Comparison of ENCODE assay signal across 1 cellular context in the genomic region with DNA sequence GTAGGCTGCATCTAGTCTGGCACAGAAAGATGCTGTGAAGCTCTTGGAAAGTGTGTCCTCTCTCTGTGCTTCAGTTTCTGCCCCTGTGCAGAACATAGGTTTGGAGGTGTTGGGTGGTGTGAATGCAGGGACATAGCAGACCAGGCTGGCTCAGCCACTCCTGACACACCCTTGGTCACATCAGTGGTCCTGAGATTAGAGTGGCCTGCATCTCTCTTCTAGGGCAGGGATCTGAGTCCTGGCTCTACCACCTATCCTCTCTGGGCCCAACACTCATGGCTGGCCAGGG.
TF ChIP-seq lines count a peak whose summit lies in the region.

No MANE protein-coding gene starts in this region.

TF ChIP-seq in IMR-90, 13 proteins besides CTCF, POLR2A, EP300 and RAD21:
- TF ChIP-seq, protein P1, sequence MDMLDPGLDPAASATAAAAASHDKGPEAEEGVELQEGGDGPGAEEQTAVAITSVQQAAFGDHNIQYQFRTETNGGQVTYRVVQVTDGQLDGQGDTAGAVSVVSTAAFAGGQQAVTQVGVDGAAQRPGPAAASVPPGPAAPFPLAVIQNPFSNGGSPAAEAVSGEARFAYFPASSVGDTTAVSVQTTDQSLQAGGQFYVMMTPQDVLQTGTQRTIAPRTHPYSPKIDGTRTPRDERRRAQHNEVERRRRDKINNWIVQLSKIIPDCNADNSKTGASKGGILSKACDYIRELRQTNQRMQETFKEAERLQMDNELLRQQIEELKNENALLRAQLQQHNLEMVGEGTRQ (IDR thresholded peaks at IDR 0.05; ENCODE audit: low read depth, low read length), result no peak
- TF ChIP-seq MAZ (IDR thresholded peaks at IDR 0.05; ENCODE audit: borderline replicate concordance, low read depth, low read length), result no peak
- TF ChIP-seq MXI1 (IDR thresholded peaks at IDR 0.05; ENCODE audit: borderline replicate concordance, low read depth, low read length), result no peak
- no peak for TF ChIP-seq NFE2L2 (IDR thresholded peaks at IDR 0.05; ENCODE audit: low read depth, low read length)
- no peak for TF ChIP-seq BHLHE40 (IDR thresholded peaks at IDR 0.05; ENCODE audit: low read depth, low read length)
- TF ChIP-seq MAFK (IDR thresholded peaks at IDR 0.05; ENCODE audit: low read depth, low read length), result no peak
- no peak for TF ChIP-seq FOS (IDR thresholded peaks at IDR 0.05; ENCODE audit: low read depth, low read length)
- no peak for TF ChIP-seq CHD1 (IDR thresholded peaks at IDR 0.05; ENCODE audit: low read depth, low read length)
- no peak for TF ChIP-seq RCOR1 (IDR thresholded peaks at IDR 0.05; ENCODE audit: insufficient replicate concordance, low read length)
- TF ChIP-seq, protein P2, sequence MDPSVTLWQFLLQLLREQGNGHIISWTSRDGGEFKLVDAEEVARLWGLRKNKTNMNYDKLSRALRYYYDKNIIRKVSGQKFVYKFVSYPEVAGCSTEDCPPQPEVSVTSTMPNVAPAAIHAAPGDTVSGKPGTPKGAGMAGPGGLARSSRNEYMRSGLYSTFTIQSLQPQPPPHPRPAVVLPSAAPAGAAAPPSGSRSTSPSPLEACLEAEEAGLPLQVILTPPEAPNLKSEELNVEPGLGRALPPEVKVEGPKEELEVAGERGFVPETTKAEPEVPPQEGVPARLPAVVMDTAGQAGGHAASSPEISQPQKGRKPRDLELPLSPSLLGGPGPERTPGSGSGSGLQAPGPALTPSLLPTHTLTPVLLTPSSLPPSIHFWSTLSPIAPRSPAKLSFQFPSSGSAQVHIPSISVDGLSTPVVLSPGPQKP (IDR thresholded peaks at IDR 0.05; ENCODE audit: borderline replicate concordance, low read depth, low read length), result no peak
TF ChIP-seq in IMR-90: peak in this region for 0.
